8 cellular contexts compared by ENCODE assay signal in genomic region chr14:50059773-50060629, GRCh38. TPM values are rescaled to one million over a fixed set of nuclear protein-coding genes. Genes with fewer than 3 reads are reported as not detected.
DNase-seq lines count a peak whose midpoint lies in the region; ATAC-seq and TF ChIP-seq lines count a peak whose summit lies in the region.

No MANE protein-coding gene starts in this region.

- H3K9me3 Mint-ChIP-seq in CD8-positive, alpha-beta T cell, result no peaks in the 10 kb centered on the region
- H3K9me3 Mint-ChIP-seq in osteocyte (ENCODE audit: unreplicated experiment), result no peaks in the 10 kb centered on the region

- peak overlapping the region; percentile 82 for H3K27ac ChIP-seq in CD8-positive, alpha-beta T cell (ENCODE audit: low read depth, low read length)
- peak overlapping the region; percentile 95 for H3K27ac ChIP-seq in effector memory CD4-positive, alpha-beta T cell (ENCODE audit: insufficient read depth, low read length, poor library complexity, severe bottlenecking)

- no peak for TF ChIP-seq POLR2A in erythroblast (IDR thresholded peaks at IDR 0.05; ENCODE audit: low read length)

- H3K36me3 ChIP-seq in CD8-positive, alpha-beta T cell (ENCODE audit: insufficient read depth, low read length), result no peaks in the 10 kb centered on the region
- no peaks in the 10 kb centered on the region for H3K36me3 ChIP-seq in effector memory CD4-positive, alpha-beta T cell (ENCODE audit: control insufficient read depth, insufficient read depth, low read length)

- H3K4me1 Mint-ChIP-seq in CD8-positive, alpha-beta T cell (ENCODE audit: low read depth), result peaks cover 77% of the 10 kb centered on the region
- H3K4me1 Mint-ChIP-seq in osteocyte (ENCODE audit: unreplicated experiment), result peaks cover 38% of the 10 kb centered on the region

- H3K27me3 Mint-ChIP-seq in CD8-positive, alpha-beta T cell (ENCODE audit: low read depth), result no peaks in the 10 kb centered on the region
- H3K27me3 Mint-ChIP-seq in osteocyte (ENCODE audit: unreplicated experiment), result no peaks in the 10 kb centered on the region

- peak overlapping the region; percentile 66 for H3K27ac Mint-ChIP-seq in CD8-positive, alpha-beta T cell
- peak overlapping the region; percentile 95 for H3K27ac Mint-ChIP-seq in osteocyte (ENCODE audit: unreplicated experiment)

- peaks cover 54% of the 10 kb centered on the region for H3K4me1 ChIP-seq in CD8-positive, alpha-beta T cell (ENCODE audit: insufficient read depth, low read length)
- peaks cover 49% of the 10 kb centered on the region for H3K4me1 ChIP-seq in effector memory CD4-positive, alpha-beta T cell (ENCODE audit: control insufficient read depth, insufficient read depth, low read length, poor library complexity, severe bottlenecking)

- ATAC-seq in CD8-positive, alpha-beta T cell, result no peak

- H3K4me3 ChIP-seq in CD8-positive, alpha-beta T cell (ENCODE audit: low read depth, low read length), result no peak overlapping the region
- no peak overlapping the region for H3K4me3 ChIP-seq in effector memory CD4-positive, alpha-beta T cell (ENCODE audit: insufficient read depth, low read depth, low read length, poor library complexity, severe bottlenecking)

- CTCF ChIA-PET in CD8-positive, alpha-beta T cell (lab: Charles Lee), result interaction anchor here (0.8 to 3.7 kb wide), 12 partner anchors 9 to 208 kb away, joined by 3 to 14 read pairs (median 4); partner anchors contain the start of gene NEMF

- POLR2A ChIA-PET in CD8-positive, alpha-beta T cell (lab: Charles Lee), result interaction anchor here (0.7 to 6.0 kb wide), 6 partner anchors 9 to 197 kb away, joined by 3 to 71 read pairs (median 14); no protein-coding TSS in a partner anchor

- TF ChIP-seq CTCF in CD8-positive, alpha-beta T cell (IDR thresholded peaks at IDR 0.05), result no peak
- TF ChIP-seq CTCF in osteocyte (IDR thresholded peaks at IDR 0.05), result no peak

- H3K27me3 ChIP-seq in CD8-positive, alpha-beta T cell (ENCODE audit: insufficient read depth, low read length), result no peaks in the 10 kb centered on the region
- H3K27me3 ChIP-seq in effector memory CD4-positive, alpha-beta T cell (replicated peaks; ENCODE audit: control insufficient read depth, insufficient read depth, low read length, poor library complexity, severe bottlenecking), result no peaks in the 10 kb centered on the region

- intact Hi-C loops in CD8-positive, alpha-beta T cell (cut with DNase I, micrococcal nuclease), result loop anchor here in 1 of 2 experiments (1.0 to 5.0 kb wide), 3 partner anchors 43 to 193 kb away; no protein-coding TSS in a partner anchor
- intact Hi-C loops in head of caudate nucleus (cut with DNase I), result loop anchor here (10.0 kb wide), 1 partner anchor 95 kb away; no protein-coding TSS in a partner anchor

- peaks cover 9% of the 10 kb centered on the region for H3K36me3 Mint-ChIP-seq in CD8-positive, alpha-beta T cell
- H3K36me3 Mint-ChIP-seq in osteocyte (ENCODE audit: unreplicated experiment), result no peaks in the 10 kb centered on the region

- no peak overlapping the region for H3K4me3 Mint-ChIP-seq in CD8-positive, alpha-beta T cell
- H3K4me3 Mint-ChIP-seq in osteocyte (ENCODE audit: unreplicated experiment), result no peak overlapping the region

- peak in 1 of 7 experiments; percentile 43 for DNase-seq in CD8-positive, alpha-beta T cell
- DNase-seq in NCI-H69 (lab: John Stamatoyannopoulos, UW) (peak; percentile 83), osteocyte (ENCODE audit: extremely low spot score, unreplicated experiment) (no peak), NCI-H510A (lab: John Stamatoyannopoulos, UW) (no peak), dermis blood vessel endothelial cell (no peak), erythroblast (lab: John Stamatoyannopoulos, UW) (no peak), head of caudate nucleus (no peak)
- DNase-seq in effector memory CD4-positive, alpha-beta T cell, result no peak

- H3K9me3 ChIP-seq in CD8-positive, alpha-beta T cell (ENCODE audit: low read length), result no peaks in the 10 kb centered on the region
- H3K9me3 ChIP-seq in effector memory CD4-positive, alpha-beta T cell (ENCODE audit: control insufficient read depth, low read length), result no peaks in the 10 kb centered on the region

RNA-seq across cellular contexts. Expression of gene VCPKMT, which starts 56.4 kb away (rescaled TPM):
- total RNA-seq in CD8-positive, alpha-beta T cell, result 10 to 100 TPM; 38.2 to 39.6 TPM
- total RNA-seq in osteocyte, result 10.1 and 12.2 TPM in 2 replicates
- 4.2 and 5.3 TPM in 2 replicates for total RNA-seq in dermis blood vessel endothelial cell
